ENCODE assay signal across 16 cellular contexts in the genomic region with DNA sequence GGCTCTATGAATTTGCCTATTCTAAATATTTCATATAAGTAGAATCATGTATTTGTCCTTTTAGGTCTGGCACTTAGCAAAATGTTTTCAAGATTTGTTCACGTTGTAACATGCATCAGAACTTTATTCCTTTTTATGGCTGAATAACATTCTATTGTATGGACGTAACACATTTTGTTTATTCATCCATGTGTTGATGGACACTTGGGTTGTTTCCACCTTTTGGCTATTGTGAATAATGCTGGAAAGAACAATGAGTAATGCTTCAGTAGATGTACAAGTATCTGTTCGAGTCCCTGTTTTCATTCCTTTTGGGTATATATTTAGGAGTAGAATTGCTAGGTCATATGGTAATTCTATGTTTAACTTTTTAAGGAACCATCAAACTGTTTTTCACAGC. TPM values are rescaled to one million over a fixed set of nuclear protein-coding genes. Genes with fewer than 3 reads are reported as not detected.
DNase-seq lines count a peak whose midpoint lies in the region; ATAC-seq, FAIRE-seq and TF ChIP-seq lines count a peak whose summit lies in the region.
"Had no signal": no experiment of that assay in that cellular context is flagged by ENCODE, and none has a peak within 500 bp of the region (broad histone marks: within the 10 kb centered on the region; RNA-seq: fewer than 3 reads in every experiment).

No MANE protein-coding gene starts in this region.

- TF ChIP-seq CTCF in foreskin keratinocyte (conservative IDR thresholded peaks at IDR 0.05) = no peak

- ATAC-seq in foreskin keratinocyte = peak; percentile 62
- no peak for ATAC-seq in GM18505 (IDR thresholded peaks at IDR 0.05; ENCODE audit: unreplicated experiment)
- ATAC-seq: CD8-positive, alpha-beta T cell; HCT116 had no signal

- DNase-seq in GM12891 (ENCODE audit: insufficient read length, low spot score) (no peak), astrocyte of the hippocampus (ENCODE audit: low read depth, low spot score) (peak; percentile 11), epithelial cell of prostate (ENCODE audit: low read depth, low spot score) (peak; percentile 64), foreskin keratinocyte (peak; percentile 62 to 81), OCI-M1 (lab: John Stamatoyannopoulos, UW) (no peak)
- DNase-seq: Calu3; CD8-positive, alpha-beta T cell; DMS79 treated with DMSO at 0.1 percent for 48 hours; GF-D8; GOT3; H7; HFFc6 had no signal

- H3K27ac ChIP-seq in epithelial cell of prostate (peak overlapping the region; percentile 29), foreskin keratinocyte (peak overlapping the region; percentile 40)
- H3K27ac ChIP-seq: BLaER1 treated with 17β-estradiol and CSF1 and Interleukin-3, amounts not matched to agents 10 nM and 100 nM; HL-60 had no signal

- H3K4me1 ChIP-seq in foreskin keratinocyte = peaks cover 7% of the 10 kb centered on the region
- H3K4me1 ChIP-seq: BLaER1 treated with 17β-estradiol and CSF1 and Interleukin-3, amounts not matched to agents 10 nM and 100 nM had no signal

- no peaks in the 10 kb centered on the region for H3K27me3 ChIP-seq in foreskin keratinocyte
- H3K27me3 ChIP-seq: BLaER1 treated with 17β-estradiol and CSF1 and Interleukin-3, amounts not matched to agents 10 nM and 100 nM had no signal

- TF ChIP-seq POLR2A in GM12891 (IDR thresholded peaks at IDR 0.05; ENCODE audit: low read depth, low read length) (no peak), GM18505 (IDR thresholded peaks at IDR 0.05; ENCODE audit: borderline replicate concordance, extremely low read depth, insufficient read depth, insufficient read length) (no peak)

- FAIRE-seq in GM12891 (lab: Jason Lieb, UNC) = peak; percentile 40

TF ChIP-seq in GM12891, 5 proteins besides CTCF, POLR2A, EP300 and RAD21:
- no peak for TF ChIP-seq TAF1 (IDR thresholded peaks at IDR 0.05; ENCODE audit: low read depth, low read length)
- no peak for TF ChIP-seq POU2F2 (IDR thresholded peaks at IDR 0.05; ENCODE audit: low read depth, low read length)
- no peak for TF ChIP-seq POLR2AphosphoS5 (IDR thresholded peaks at IDR 0.05; ENCODE audit: low read depth, low read length)

RNA-seq across cellular contexts. Expression of a gene that starts 24.7 kb away (rescaled TPM):
- 6.6 TPM for polyA plus RNA-seq in GM12891 (2012; ENCODE audit: low read depth, missing spikeins)
- total RNA-seq in foreskin keratinocyte = 20.5 and 20.7 TPM in 2 replicates
- 5.7 and 7.6 TPM in 2 replicates for polyA plus RNA-seq in foreskin keratinocyte

Comparison
In these comparisons a context has a peak if more than half of its experiments do, and no peak if none do; other contexts are left out.
1. DNase-seq: peak in astrocyte of the hippocampus (single experiment), epithelial cell of prostate (single experiment) and foreskin keratinocyte (2 of 2); none in GM12891 (single experiment) and OCI-M1 (single experiment).